Comparison of ENCODE assay signal across 22 cellular contexts in genomic region chrX:41344053-41344452, GRCh38. TPM values are rescaled to one million over a fixed set of nuclear protein-coding genes. Genes with fewer than 3 reads are reported as not detected.
DNase-seq lines count a peak whose midpoint lies in the region; ATAC-seq and TF ChIP-seq lines count a peak whose summit lies in the region.
"Had no signal": no experiment of that assay in that cellular context is flagged by ENCODE, and none has a peak within 500 bp of the region (broad histone marks: within the 10 kb centered on the region; RNA-seq: fewer than 3 reads in every experiment).

No MANE protein-coding gene starts in this region.

- H3K27me3 ChIP-seq in gastroesophageal sphincter, result no peaks in the 10 kb centered on the region
- H3K27me3 ChIP-seq: BLaER1 had no signal

- intact Hi-C loops in Calu3 (cut with micrococcal nuclease; ENCODE audit: unreplicated experiment), result no loop called here
- intact Hi-C loops in activated T-helper 1 cell treated with anti-CD3 and anti-CD28 coated beads, Interleukin-12 subunit alpha, Interleukin-12 subunit beta, Interleukin-2, Interleukin-4 antibody, amounts not matched to agents 30 ng/mL and 10 ng/mL and 1 ng/mL, durations not matched to agents 14 hours and 24 hours and 36 hours (cut with micrococcal nuclease), result no loop called here

- peaks cover 23 to 38% of the 10 kb centered on the region in 2 donors for H3K36me3 Mint-ChIP-seq in activated naive CD4-positive, alpha-beta T cell treated with anti-CD3 and anti-CD28 coated beads, Interleukin-2, amount 50 U/mL, for 72 hours
- H3K36me3 Mint-ChIP-seq in Calu3 (ENCODE audit: insufficient read depth, unreplicated experiment) (peaks cover 85% of the 10 kb centered on the region), T-cell (peaks cover 46% of the 10 kb centered on the region)
- H3K36me3 Mint-ChIP-seq in activated T-helper 1 cell treated with anti-CD3 and anti-CD28 coated beads, Interleukin-12 subunit alpha, Interleukin-12 subunit beta, Interleukin-2, Interleukin-4 antibody, amounts not matched to agents 30 ng/mL and 10 ng/mL and 1 ng/mL, durations not matched to agents 14 hours and 24 hours and 36 hours (ENCODE audit: low read depth), result peaks cover 56% of the 10 kb centered on the region
- peaks cover 12 to 58% of the 10 kb centered on the region in 2 donors for H3K36me3 Mint-ChIP-seq in stimulated activated naive B cell treated with anti-CD40 and anti-IgM and Interleukin-4, amounts not matched to agents 10 μg/mL and 1 μg/mL and 100 μg/mL, for 72 hours

- H3K36me3 ChIP-seq in gastroesophageal sphincter, result peaks cover 0 to 83% of the 10 kb centered on the region in 2 donors

- H3K4me3 ChIP-seq in gastroesophageal sphincter, result no peak overlapping the region
- H3K4me3 ChIP-seq: BLaER1 had no signal

- CTCF ChIA-PET in Calu3 (lab: Charles Lee), result no interaction called here
- CTCF ChIA-PET in T-cell (lab: Charles Lee), result interaction anchor here in 1 of 2 donors (0.7 kb wide), 1 partner anchor 11 kb away, joined by 3 read pairs; no protein-coding TSS in a partner anchor

- 83 to 88% methylated on average over 9 of the region's 9 CpGs for WGBS in gastroesophageal sphincter (ENCODE audit: low coverage in 1 of 2), 2 donors

- H3K27ac ChIP-seq in gastroesophageal sphincter, result no peak overlapping the region
- H3K27ac ChIP-seq: BLaER1, RWPE1 had no signal

- H3K9me3 ChIP-seq in gastroesophageal sphincter, result no peaks in the 10 kb centered on the region
- H3K9me3 ChIP-seq: BLaER1 had no signal

- no peak for ATAC-seq in activated naive CD4-positive, alpha-beta T cell treated with anti-CD3 and anti-CD28 coated beads, Interleukin-2, amount 50 U/mL, for 72 hours
- no peak for ATAC-seq in stimulated activated naive B cell treated with anti-CD40 and anti-IgM and Interleukin-4, amounts not matched to agents 10 μg/mL and 1 μg/mL and 100 μg/mL, for 72 hours (replicated peaks)
- ATAC-seq in gastroesophageal sphincter (no peak), T-cell (replicated peaks in 1 of 4) (no peak)
- ATAC-seq: HCT116 had no signal

- TF ChIP-seq EP300 in gastroesophageal sphincter (IDR thresholded peaks at IDR 0.05), result no peak

- no peak for DNase-seq in activated naive CD4-positive, alpha-beta T cell treated with anti-CD3 and anti-CD28 coated beads, Interleukin-2, amount 50 U/mL, for 72 hours (ENCODE audit: low spot score in 2 of 2)
- no peak for DNase-seq in activated naive CD4-positive, alpha-beta T cell treated with anti-CD3 and anti-CD28 coated beads, Interleukin-2, amount 50 U/mL, for 16 hours
- DNase-seq in Calu3 (no peak), T-cell (no peak)
- DNase-seq in activated T-helper 1 cell treated with anti-CD3 and anti-CD28 coated beads, Interleukin-12 subunit alpha, Interleukin-12 subunit beta, Interleukin-2, Interleukin-4 antibody, amounts not matched to agents 30 ng/mL and 10 ng/mL and 1 ng/mL, durations not matched to agents 14 hours and 24 hours and 36 hours (ENCODE audit: low spot score), result no peak
- no peak for DNase-seq in stimulated activated naive B cell treated with anti-CD40 and anti-IgM and Interleukin-4, amounts not matched to agents 10 μg/mL and 1 μg/mL and 100 μg/mL, for 72 hours
- DNase-seq: ACHN; CD4-positive, alpha-beta T cell; DMS153; IMR-90; NCI-H1105; NCI-H146; NCI-H2029; NCI-H226; NCI-H510A treated with DMSO at 0.1 percent for 48 hours; NCI-H748 treated with DMSO at 0.1 percent for 48 hours; NK-92 treated with Interleukin-12 subunit alpha and Interleukin-12 subunit beta, amount 100 ng/mL, for 24 hours; SIG-M5 had no signal

- peaks cover 6% of the 10 kb centered on the region for H3K4me1 Mint-ChIP-seq in Calu3 (ENCODE audit: low read depth, unreplicated experiment)
- peaks cover 30% of the 10 kb centered on the region for H3K4me1 Mint-ChIP-seq in activated T-helper 1 cell treated with anti-CD3 and anti-CD28 coated beads, Interleukin-12 subunit alpha, Interleukin-12 subunit beta, Interleukin-2, Interleukin-4 antibody, amounts not matched to agents 30 ng/mL and 10 ng/mL and 1 ng/mL, durations not matched to agents 14 hours and 24 hours and 36 hours (ENCODE audit: low read depth)
- H3K4me1 Mint-ChIP-seq in stimulated activated naive B cell treated with anti-CD40 and anti-IgM and Interleukin-4, amounts not matched to agents 10 μg/mL and 1 μg/mL and 100 μg/mL, for 72 hours, result peaks cover 13% of the 10 kb centered on the region in 2 donors
- H3K4me1 Mint-ChIP-seq in T-cell, result peaks cover 32 to 64% (median 64%) of the 10 kb centered on the region in 3 donors

- no peak for TF ChIP-seq POLR2A in gastroesophageal sphincter (IDR thresholded peaks at IDR 0.05)

- peak overlapping the region; percentile 27 to 77 for H3K27ac Mint-ChIP-seq in activated naive CD4-positive, alpha-beta T cell treated with anti-CD3 and anti-CD28 coated beads, Interleukin-2, amount 50 U/mL, for 72 hours
- H3K27ac Mint-ChIP-seq in Calu3 (ENCODE audit: unreplicated experiment) (peak overlapping the region; percentile 36), T-cell (no peak overlapping the region)
- H3K27ac Mint-ChIP-seq in activated T-helper 1 cell treated with anti-CD3 and anti-CD28 coated beads, Interleukin-12 subunit alpha, Interleukin-12 subunit beta, Interleukin-2, Interleukin-4 antibody, amounts not matched to agents 30 ng/mL and 10 ng/mL and 1 ng/mL, durations not matched to agents 14 hours and 24 hours and 36 hours, result no peak overlapping the region
- peak overlapping the region; percentile 37 for H3K27ac Mint-ChIP-seq in stimulated activated naive B cell treated with anti-CD40 and anti-IgM and Interleukin-4, amounts not matched to agents 10 μg/mL and 1 μg/mL and 100 μg/mL, for 72 hours
- H3K27ac Mint-ChIP-seq: CD4-positive, alpha-beta T cell had no signal

- POLR2A ChIA-PET in T-cell (lab: Charles Lee), result interaction anchor here in 1 of 2 donors (1.0 kb wide), 1 partner anchor 8 kb away, joined by 4 read pairs; no protein-coding TSS in a partner anchor

- no TSS peak for BruUV-seq in Calu3 (replicated peaks; lab: Mats Ljungman, UMichigan)

- H3K4me3 Mint-ChIP-seq in Calu3 (ENCODE audit: low read depth, unreplicated experiment), result no peak overlapping the region
- peak overlapping the region; percentile 22 for H3K4me3 Mint-ChIP-seq in activated T-helper 1 cell treated with anti-CD3 and anti-CD28 coated beads, Interleukin-12 subunit alpha, Interleukin-12 subunit beta, Interleukin-2, Interleukin-4 antibody, amounts not matched to agents 30 ng/mL and 10 ng/mL and 1 ng/mL, durations not matched to agents 14 hours and 24 hours and 36 hours
- no peak overlapping the region for H3K4me3 Mint-ChIP-seq in stimulated activated naive B cell treated with anti-CD40 and anti-IgM and Interleukin-4, amounts not matched to agents 10 μg/mL and 1 μg/mL and 100 μg/mL, for 72 hours
- H3K4me3 Mint-ChIP-seq in T-cell, result peak overlapping the region in 1 of 3 donors; percentile 15
- H3K4me3 Mint-ChIP-seq: CD4-positive, alpha-beta T cell had no signal

- H3K9me3 Mint-ChIP-seq in activated naive CD4-positive, alpha-beta T cell treated with anti-CD3 and anti-CD28 coated beads, Interleukin-2, amount 50 U/mL, for 72 hours, result no peaks in the 10 kb centered on the region
- H3K9me3 Mint-ChIP-seq in Calu3 (ENCODE audit: low read depth, unreplicated experiment) (no peaks in the 10 kb centered on the region), T-cell (no peaks in the 10 kb centered on the region)
- no peaks in the 10 kb centered on the region for H3K9me3 Mint-ChIP-seq in activated T-helper 1 cell treated with anti-CD3 and anti-CD28 coated beads, Interleukin-12 subunit alpha, Interleukin-12 subunit beta, Interleukin-2, Interleukin-4 antibody, amounts not matched to agents 30 ng/mL and 10 ng/mL and 1 ng/mL, durations not matched to agents 14 hours and 24 hours and 36 hours
- H3K9me3 Mint-ChIP-seq in stimulated activated naive B cell treated with anti-CD40 and anti-IgM and Interleukin-4, amounts not matched to agents 10 μg/mL and 1 μg/mL and 100 μg/mL, for 72 hours, result no peaks in the 10 kb centered on the region
- H3K9me3 Mint-ChIP-seq: CD4-positive, alpha-beta T cell had no signal

- H3K4me1 ChIP-seq in gastroesophageal sphincter, result peaks cover 2 to 37% (median 11%) of the 10 kb centered on the region in 3 donors
- H3K4me1 ChIP-seq: BLaER1 had no signal

- no peaks in the 10 kb centered on the region for H3K27me3 Mint-ChIP-seq in Calu3 (ENCODE audit: unreplicated experiment)
- no peaks in the 10 kb centered on the region for H3K27me3 Mint-ChIP-seq in activated T-helper 1 cell treated with anti-CD3 and anti-CD28 coated beads, Interleukin-12 subunit alpha, Interleukin-12 subunit beta, Interleukin-2, Interleukin-4 antibody, amounts not matched to agents 30 ng/mL and 10 ng/mL and 1 ng/mL, durations not matched to agents 14 hours and 24 hours and 36 hours (ENCODE audit: insufficient read depth)
- no peaks in the 10 kb centered on the region for H3K27me3 Mint-ChIP-seq in stimulated activated naive B cell treated with anti-CD40 and anti-IgM and Interleukin-4, amounts not matched to agents 10 μg/mL and 1 μg/mL and 100 μg/mL, for 72 hours
- no peaks in the 10 kb centered on the region for H3K27me3 Mint-ChIP-seq in T-cell
- H3K27me3 Mint-ChIP-seq: CD4-positive, alpha-beta T cell had no signal

- TF ChIP-seq CTCF in Calu3 (IDR thresholded peaks at IDR 0.05; ENCODE audit: unreplicated experiment) (no peak), gastroesophageal sphincter (IDR thresholded peaks at IDR 0.05) (no peak)

RNA-seq across cellular contexts. Expression of gene DDX3X, which starts 10.1 kb away (rescaled TPM):
- 100 to 1,000 TPM; 248 to 259 TPM for total RNA-seq in activated naive CD4-positive, alpha-beta T cell treated with anti-CD3 and anti-CD28 coated beads, Interleukin-2, amount 50 U/mL, for 72 hours
- total RNA-seq in Calu3 (2022) (308 and 321 TPM in 2 replicates), gastroesophageal sphincter (100 to 1,000 TPM; 226 to 385 (median 318) TPM), T-cell (1,000 to 10,000 TPM in 1 of 5 donors, 100 to 1,000 TPM in 4; 253 to 1,077 (median 367) TPM)
- 312 and 337 TPM in 2 replicates for total RNA-seq in activated T-helper 1 cell treated with anti-CD3 and anti-CD28 coated beads, Interleukin-12 subunit alpha, Interleukin-12 subunit beta, Interleukin-2, Interleukin-4 antibody, amounts not matched to agents 30 ng/mL and 10 ng/mL and 1 ng/mL, durations not matched to agents 14 hours and 24 hours and 36 hours

Comparison
In these comparisons a context has a peak if more than half of its experiments do, and no peak if none do; other contexts are left out.
1. H3K27ac Mint-ChIP-seq: peak in activated naive CD4-positive, alpha-beta T cell treated with anti-CD3 and anti-CD28 coated beads, Interleukin-2, amount 50 U/mL, for 72 hours (2 of 2), Calu3 (single experiment) and stimulated activated naive B cell treated with anti-CD40 and anti-IgM and Interleukin-4, amounts not matched to agents 10 μg/mL and 1 μg/mL and 100 μg/mL, for 72 hours (single experiment); none in activated T-helper 1 cell treated with anti-CD3 and anti-CD28 coated beads, Interleukin-12 subunit alpha, Interleukin-12 subunit beta, Interleukin-2, Interleukin-4 antibody, amounts not matched to agents 30 ng/mL and 10 ng/mL and 1 ng/mL, durations not matched to agents 14 hours and 24 hours and 36 hours (single experiment) and T-cell (0 of 2).